In genomic region chr4:39495446-39496208, GRCh38 we compare ENCODE assay signal across 1 cellular context.
TF ChIP-seq lines count a peak whose summit lies in the region.

No MANE protein-coding gene starts in this region.

TF ChIP-seq in IMR-90, 13 proteins besides CTCF, POLR2A, EP300 and RAD21:
- no peak for TF ChIP-seq RFX5 (IDR thresholded peaks at IDR 0.05; ENCODE audit: low read depth, low read length)
- no peak for TF ChIP-seq MAZ (IDR thresholded peaks at IDR 0.05; ENCODE audit: borderline replicate concordance, low read depth, low read length)
- TF ChIP-seq CEBPB (IDR thresholded peaks at IDR 0.05; ENCODE audit: low read depth, low read length) = no peak
- no peak for TF ChIP-seq RCOR1 (IDR thresholded peaks at IDR 0.05; ENCODE audit: insufficient replicate concordance, low read length)
- no peak for TF ChIP-seq MXI1 (IDR thresholded peaks at IDR 0.05; ENCODE audit: borderline replicate concordance, low read depth, low read length)
- TF ChIP-seq MAFK (IDR thresholded peaks at IDR 0.05; ENCODE audit: low read depth, low read length) = no peak
- TF ChIP-seq USF2 (IDR thresholded peaks at IDR 0.05; ENCODE audit: low read depth, low read length) = no peak
- no peak for TF ChIP-seq FOS (IDR thresholded peaks at IDR 0.05; ENCODE audit: low read depth, low read length)
- no peak for TF ChIP-seq ELK1 (IDR thresholded peaks at IDR 0.05; ENCODE audit: borderline replicate concordance, low read depth, low read length)
- TF ChIP-seq BHLHE40 (IDR thresholded peaks at IDR 0.05; ENCODE audit: low read depth, low read length) = no peak
- TF ChIP-seq CHD1 (IDR thresholded peaks at IDR 0.05; ENCODE audit: low read depth, low read length) = no peak
- TF ChIP-seq NFE2L2 (IDR thresholded peaks at IDR 0.05; ENCODE audit: low read depth, low read length) = no peak
- no peak for TF ChIP-seq SMC3 (IDR thresholded peaks at IDR 0.05; ENCODE audit: low read depth, low read length)
